ENCODE assay signal across 31 cellular contexts in the genomic region with DNA sequence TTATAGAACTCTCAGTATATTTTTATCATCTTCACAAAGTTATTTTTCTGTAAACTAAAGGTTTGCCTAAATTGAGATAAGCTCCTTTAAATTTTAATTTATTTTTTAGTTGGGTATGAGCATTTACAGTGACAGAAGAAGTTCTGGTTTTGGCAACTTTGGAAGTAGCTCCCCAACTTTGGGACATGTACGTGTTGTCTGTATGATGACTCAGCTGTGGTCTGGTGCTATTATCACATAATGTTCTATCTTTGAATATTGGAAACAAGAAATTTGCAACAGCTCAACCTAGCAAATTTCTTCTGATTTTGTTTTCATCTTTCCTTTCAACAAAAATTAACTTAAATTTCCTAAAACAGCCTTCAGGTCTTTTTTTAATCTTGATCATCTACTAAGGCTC. TPM values are rescaled to one million over a fixed set of nuclear protein-coding genes. Genes with fewer than 3 reads are reported as not detected.
DNase-seq lines count a peak whose midpoint lies in the region; ATAC-seq and TF ChIP-seq lines count a peak whose summit lies in the region.
"Had no signal": no experiment of that assay in that cellular context is flagged by ENCODE, and none has a peak within 500 bp of the region (broad histone marks: within the 10 kb centered on the region; RNA-seq: fewer than 3 reads in every experiment).

No MANE protein-coding gene starts in this region.

- no TSS peak for BruUV-seq in Panc1 (replicated peaks; lab: Mats Ljungman, UMichigan)
- no TSS peak for BruUV-seq in PC-3 (replicated peaks; lab: Mats Ljungman, UMichigan)

- no peak overlapping the region for H3K4me3 Mint-ChIP-seq in nephron
- H3K4me3 Mint-ChIP-seq: CD8-positive, alpha-beta memory T cell; H9; naive B cell had no signal

- H2AFZ ChIP-seq in PC-3 (ENCODE audit: low read length): no peak overlapping the region

- H3K27me3 ChIP-seq in Panc1 (ENCODE audit: control insufficient read depth, insufficient read depth, low read length): no peaks in the 10 kb centered on the region
- H3K27me3 ChIP-seq in PC-3 (ENCODE audit: low read length): no peaks in the 10 kb centered on the region
- H3K27me3 ChIP-seq in heart left ventricle: no peaks in the 10 kb centered on the region
- H3K27me3 ChIP-seq: gastrocnemius medialis, spleen had no signal

- no peak overlapping the region for H3K4me3 ChIP-seq in Panc1 (ENCODE audit: low read depth in 2 of 2, low read length in 2 of 2)
- H3K4me3 ChIP-seq in choroid plexus epithelial cell (ENCODE audit: low read depth, low read length): no peak overlapping the region
- H3K4me3 ChIP-seq in PC-3 (ENCODE audit: low read length): no peak overlapping the region
- H3K4me3 ChIP-seq in heart left ventricle: no peak overlapping the region
- H3K4me3 ChIP-seq: gastrocnemius medialis, spleen had no signal

- H3K79me2 ChIP-seq in PC-3 (ENCODE audit: low read length): no peaks in the 10 kb centered on the region

- peaks cover 27% of the 10 kb centered on the region for H3K4me1 Mint-ChIP-seq in nephron

- H3K27ac Mint-ChIP-seq in nephron: peak overlapping the region; percentile 36 to 90 (median 54)
- H3K27ac Mint-ChIP-seq: H9 had no signal

- H3K27ac ChIP-seq in Panc1 (ENCODE audit: low read length) (peak overlapping the region; percentile 64; the same call in 1 of the 2 replicates), PC-3 (ENCODE audit: low read length) (no peak overlapping the region), heart left ventricle (no peak overlapping the region)
- H3K27ac ChIP-seq: epithelial cell of prostate, gastrocnemius medialis, spleen, WERI-Rb-1 had no signal

- 83 to 91% (median 87%) methylated on average over 1 of the region's 1 CpG for WGBS in heart left ventricle, 4 donors

- H3K36me3 ChIP-seq in Panc1 (ENCODE audit: control insufficient read depth, insufficient read depth, low read length): no peaks in the 10 kb centered on the region
- H3K36me3 ChIP-seq in PC-3 (ENCODE audit: low read depth, low read length): no peaks in the 10 kb centered on the region
- no peaks in the 10 kb centered on the region for H3K36me3 ChIP-seq in heart left ventricle
- H3K36me3 ChIP-seq: gastrocnemius medialis, spleen, WERI-Rb-1 had no signal

- no peak overlapping the region for H3K9ac ChIP-seq in PC-3 (ENCODE audit: low read length)

- intact Hi-C loops in Panc1 (cut with micrococcal nuclease; ENCODE audit: unreplicated experiment): no loop called here
- intact Hi-C loops in PC-3 (cut with micrococcal nuclease): no loop called here
- intact Hi-C loops in heart left ventricle (cut with DNase I): no loop called here

- TF ChIP-seq POLR2A in heart left ventricle (IDR thresholded peaks at IDR 0.05): no peak

- no peak for TF ChIP-seq CTCF in Panc1 (IDR thresholded peaks at IDR 0.05)
- no peak for TF ChIP-seq CTCF in choroid plexus epithelial cell (conservative IDR thresholded peaks at IDR 0.05; ENCODE audit: low read depth, low read length)
- TF ChIP-seq CTCF in nephron (IDR thresholded peaks at IDR 0.05; ENCODE audit: unreplicated experiment in 3 of 3): no peak
- no peak for TF ChIP-seq CTCF in PC-3 (conservative IDR thresholded peaks at IDR 0.05; ENCODE audit: low read depth, low read length)
- no peak for TF ChIP-seq CTCF in heart left ventricle (IDR thresholded peaks at IDR 0.05)

- no peak overlapping the region for H3K4me2 ChIP-seq in PC-3 (ENCODE audit: low read length)

- in situ Hi-C loops in Panc1 (cut with HindIII; ENCODE audit: low pct_unique_long_range_greater_than_20kb, low sequenced_read_pairs): no loop called here
- in situ Hi-C loops in ACHN (cut with HindIII; ENCODE audit: low pct_ligation_motif_present, low pct_unique_long_range_greater_than_20kb, low sequenced_read_pairs): no loop called here

- POLR2A ChIA-PET in Panc1 (lab: Charles Lee) (interaction anchor here (0.6 kb wide), 1 partner anchor 14 kb away, joined by 3 read pairs; no protein-coding TSS in a partner anchor), PC-3 (lab: Charles Lee; ENCODE audit: unreplicated experiment) (interaction anchor here (0.5 to 0.6 kb wide), 3 partner anchors 31 to 77 kb away, joined by 3 to 4 read pairs (median 4); no protein-coding TSS in a partner anchor)

- H3K9me3 ChIP-seq in Panc1 (ENCODE audit: control insufficient read depth, insufficient read depth, low read depth, low read length) (no peaks in the 10 kb centered on the region; the same call in 1 of the 2 replicates), PC-3 (ENCODE audit: low read length) (no peaks in the 10 kb centered on the region), heart left ventricle (peaks cover 0 to 4% (median 0%) of the 10 kb centered on the region in 12 donors)
- H3K9me3 ChIP-seq: gastrocnemius medialis had no signal

- no peaks in the 10 kb centered on the region for H3F3A ChIP-seq in PC-3 (ENCODE audit: low read length, unreplicated experiment)

- no peaks in the 10 kb centered on the region for H4K20me1 ChIP-seq in PC-3 (ENCODE audit: low read length)

- peaks cover 14% of the 10 kb centered on the region for H3K9me3 Mint-ChIP-seq in nephron
- H3K9me3 Mint-ChIP-seq: H9 had no signal

- H3K9me2 ChIP-seq in PC-3 (replicated peaks; ENCODE audit: low read length): 0 out of 2 replicates have a peak, but pooled peaks cover 3% of the 10 kb centered on the region

- ATAC-seq in Panc1: no peak
- no peak for ATAC-seq in PC-3
- ATAC-seq in heart left ventricle: no peak
- ATAC-seq: gastrocnemius medialis; SK-N-SH treated with all-trans-retinoic acid at 6 μM for 48 hours; stimulated activated naive CD8-positive, alpha-beta T cell treated with anti-CD3 and anti-CD28 coated beads, Interleukin-15, Interleukin-2, amounts not matched to agents 100 U/mL and 50 U/mL, for 24 hours had no signal

- H3K4me1 ChIP-seq in Panc1 (ENCODE audit: control insufficient read depth, insufficient read depth, low read length) (no peaks in the 10 kb centered on the region), PC-3 (ENCODE audit: insufficient read depth, low read length) (no peaks in the 10 kb centered on the region), heart left ventricle (peaks cover 0 to 6% (median 0%) of the 10 kb centered on the region in 12 donors)
- H3K4me1 ChIP-seq: gastrocnemius medialis had no signal

- peaks cover 8% of the 10 kb centered on the region for H3K36me3 Mint-ChIP-seq in nephron (ENCODE audit: low read depth)
- H3K36me3 Mint-ChIP-seq: naive B cell had no signal

- CTCF ChIA-PET in Panc1 (lab: Charles Lee): no interaction called here
- CTCF ChIA-PET in PC-3 (lab: Charles Lee): no interaction called here

- H3K27me3 Mint-ChIP-seq in nephron (ENCODE audit: low read depth): no peaks in the 10 kb centered on the region
- H3K27me3 Mint-ChIP-seq: CD8-positive, alpha-beta memory T cell; naive B cell had no signal

- DNase-seq in HCEC 1CT: peak; percentile 30
- DNase-seq in Panc1 (ENCODE audit: low read depth, low spot score): no peak
- peak; percentile 69 for DNase-seq in choroid plexus epithelial cell (ENCODE audit: low read depth)
- DNase-seq in PC-3: no peak
- DNase-seq in ACHN: no peak
- no peak for DNase-seq in heart left ventricle
- DNase-seq in nucleus accumbens (lab: John Stamatoyannopoulos, UW): no peak
- DNase-seq: activated CD4-positive, alpha-beta T cell treated with anti-CD3 and anti-CD28 coated beads, Interleukin-2, amount 50 U/mL, for 48 hours; activated effector memory CD4-positive, alpha-beta T cell treated with anti-CD3 and anti-CD28 coated beads, Interleukin-2, amount 50 U/mL, for 16 hours; AML-193; caudate nucleus; CD8-positive, alpha-beta memory T cell; DMS153; gastrocnemius medialis; H9; kidney; naive B cell; NCI-H2029; NCI-H226; RPMI8226; spleen; stimulated activated CD4-positive, alpha-beta T cell treated with anti-CD3 and anti-CD28 coated beads, Interleukin-4, amount 100 ng/mL, for 1 hour; stimulated activated naive CD8-positive, alpha-beta T cell treated with anti-CD3 and anti-CD28 coated beads, Interleukin-15, Interleukin-2, amounts not matched to agents 100 U/mL and 50 U/mL, for 24 hours; WERI-Rb-1 had no signal

RNA-seq across cellular contexts. Expression of gene C1orf105, which starts 46.6 kb away (rescaled TPM):
- total RNA-seq in Panc1 (2021; ENCODE audit: unreplicated experiment) (not detected), PC-3 (2014; rRNA removed) (not detected in 2 replicates), heart left ventricle (10 to 100 TPM in 3 of 9 donors, 1 to 10 TPM in 6; 1.2 to 39.8 (median 6.7) TPM)
- polyA plus RNA-seq in Panc1 (2012; ENCODE audit: insufficient read length): not detected
- polyA plus RNA-seq in heart left ventricle: 1 to 10 TPM; 1.8 to 9.6 TPM
- total RNA-seq: CD8-positive, alpha-beta memory T cell; H9; kidney; lung microvascular endothelial cell; omental fat pad; renal cortical epithelial cell; spleen; T-helper 2 cell treated with Interferon-gamma antibody and Interleukin-4, amounts not matched to agents 100 ng/mL and 5 ng/mL, for 36 hours had no signal
- polyA plus RNA-seq: CD8-positive, alpha-beta memory T cell; spleen had no signal

Comparison
In these comparisons a context has a peak if more than half of its experiments do, and no peak if none do; other contexts are left out.
1. DNase-seq: peak in HCEC 1CT (single experiment) and choroid plexus epithelial cell (single experiment); none in Panc1 (single experiment), PC-3 (single experiment), ACHN (single experiment), heart left ventricle (0 of 5) and nucleus accumbens (0 of 56).